24 cellular contexts compared by ENCODE assay signal in the genomic region with DNA sequence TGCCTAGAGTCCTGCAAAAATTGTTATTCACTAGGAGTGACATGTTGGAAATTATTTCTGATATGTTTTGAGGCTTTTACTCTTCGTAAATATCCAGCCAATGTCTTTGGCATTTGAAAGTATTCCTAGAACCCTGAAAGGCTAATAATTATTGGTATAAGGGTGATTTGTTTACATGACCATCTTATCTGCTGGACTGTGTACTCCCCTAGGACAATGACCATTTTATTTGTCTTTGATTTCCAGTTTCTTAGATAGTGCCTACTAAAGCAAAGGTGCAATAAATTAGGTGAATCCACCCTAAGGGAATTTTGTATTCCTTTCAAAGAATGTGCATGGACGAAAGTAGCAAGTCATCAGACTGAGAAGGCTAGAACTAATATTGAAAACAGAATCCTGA.
DNase-seq lines count a peak whose midpoint lies in the region; ATAC-seq, FAIRE-seq and TF ChIP-seq lines count a peak whose summit lies in the region.
"Had no signal": no experiment of that assay in that cellular context is flagged by ENCODE, and none has a peak within 500 bp of the region (broad histone marks: within the 10 kb centered on the region; RNA-seq: fewer than 3 reads in every experiment).

No MANE protein-coding gene starts in this region.

- peaks cover 0 to 4% (median 2%) of the 10 kb centered on the region in 4 donors for H3K9me3 ChIP-seq in liver (ENCODE audit: control insufficient read depth in 4 of 4, low read length in 3 of 4)
- peaks cover 29% of the 10 kb centered on the region for H3K9me3 ChIP-seq in HepG2 (ENCODE audit: low read length)
- no peaks in the 10 kb centered on the region for H3K9me3 ChIP-seq in hepatocyte (ENCODE audit: low read depth)
- no peaks in the 10 kb centered on the region for H3K9me3 ChIP-seq in parathyroid adenoma (ENCODE audit: control insufficient read depth, low read length)
- H3K9me3 ChIP-seq in CD4-positive, alpha-beta T cell (ENCODE audit: control insufficient read depth, low read length) = no peaks in the 10 kb centered on the region
- H3K9me3 ChIP-seq: A549, HAP-1 had no signal

- H3K4me1 ChIP-seq in liver (ENCODE audit: control insufficient read depth in 4 of 4, insufficient read depth in 4 of 4, low read length in 3 of 4) = peaks cover 0 to 1% (median 0%) of the 10 kb centered on the region in 4 donors
- no peaks in the 10 kb centered on the region for H3K4me1 ChIP-seq in HepG2 (ENCODE audit: insufficient read depth, low read length)
- peaks cover 5% of the 10 kb centered on the region for H3K4me1 ChIP-seq in hepatocyte (ENCODE audit: insufficient read depth)
- H3K4me1 ChIP-seq in parathyroid adenoma = no peaks in the 10 kb centered on the region
- H3K4me1 ChIP-seq: A549, BLaER1 had no signal

- no peak for DNase-seq in HepG2 (ENCODE audit: low spot score)
- DNase-seq in hepatocyte (ENCODE audit: low spot score) = no peak
- DNase-seq in occipital lobe (lab: John Stamatoyannopoulos, UW) = no peak
- DNase-seq in CD4-positive, alpha-beta T cell = no peak
- DNase-seq: 8988T; CD4-positive, CD25-positive, alpha-beta regulatory T cell; CD8-positive, alpha-beta memory T cell; DMS 273 treated with DMSO at 0.1 percent for 48 hours; DMS79; EL; GDM1; GOT3; HFFc6 had no signal

- H3K79me2 ChIP-seq in HepG2 (ENCODE audit: insufficient read depth, low read length) (no peaks in the 10 kb centered on the region), hepatocyte (no peaks in the 10 kb centered on the region), parathyroid adenoma (no peaks in the 10 kb centered on the region)

- no peak for FAIRE-seq in HepG2 (lab: Jason Lieb, UNC)
- FAIRE-seq: A549, D721Med, GM12878, GM19239, H54 had no signal

- H3K27ac ChIP-seq in liver (ENCODE audit: low read depth in 1 of 2, low read length in 2 of 2) (no peak overlapping the region), HepG2 (ENCODE audit: extremely low read length, insufficient read depth, low read length) (no peak overlapping the region), hepatocyte (no peak overlapping the region), parathyroid adenoma (no peak overlapping the region)
- H3K27ac ChIP-seq in CD4-positive, alpha-beta T cell (ENCODE audit: low read depth, low read length) = no peak overlapping the region
- H3K27ac ChIP-seq: A549, BLaER1, C4-2B had no signal

- TF ChIP-seq RAD21 in liver (IDR thresholded peaks at IDR 0.05) (no peak), HepG2 (CRISPR knock-in tag; IDR thresholded peaks at IDR 0.05) (no peak)

- no peaks in the 10 kb centered on the region for H3K27me3 ChIP-seq in liver (ENCODE audit: control insufficient read depth in 4 of 4, insufficient read depth in 4 of 4, low read length in 3 of 4)
- no peaks in the 10 kb centered on the region for H3K27me3 ChIP-seq in HepG2 (ENCODE audit: control insufficient read depth in 1 of 2, insufficient read depth in 2 of 2, low read length in 2 of 2)
- H3K27me3 ChIP-seq in hepatocyte = no peaks in the 10 kb centered on the region
- H3K27me3 ChIP-seq in parathyroid adenoma (ENCODE audit: control insufficient read depth, insufficient read depth, low read length) = no peaks in the 10 kb centered on the region
- no peaks in the 10 kb centered on the region for H3K27me3 ChIP-seq in CD4-positive, alpha-beta T cell (ENCODE audit: control insufficient read depth, insufficient read depth, low read length)
- H3K27me3 ChIP-seq: BLaER1 had no signal

- TF ChIP-seq CTCF in liver (IDR thresholded peaks at IDR 0.05; ENCODE audit: low read depth, low read length, missing input control) (no peak), HepG2 (CRISPR knock-in tag; IDR thresholded peaks at IDR 0.05) (no peak), hepatocyte (IDR thresholded peaks at IDR 0.05; ENCODE audit: poor library complexity) (no peak), parathyroid adenoma (IDR thresholded peaks at IDR 0.05) (no peak)
- TF ChIP-seq CTCF in CD4-positive, alpha-beta T cell (IDR thresholded peaks at IDR 0.05) = no peak

- H4K20me1 ChIP-seq in HepG2 (ENCODE audit: insufficient read depth, low read length) (no peaks in the 10 kb centered on the region), hepatocyte (ENCODE audit: insufficient read depth, poor library complexity, severe bottlenecking) (no peaks in the 10 kb centered on the region)
- H4K20me1 ChIP-seq: BLaER1 had no signal

- H2AFZ ChIP-seq in HepG2 (ENCODE audit: low read length) = no peak overlapping the region
- no peak overlapping the region for H2AFZ ChIP-seq in hepatocyte
- no peak overlapping the region for H2AFZ ChIP-seq in parathyroid adenoma

- no TSS peak for BruUV-seq in HepG2 (replicated peaks; lab: Mats Ljungman, UMichigan)

- no peaks in the 10 kb centered on the region for H3K36me3 Mint-ChIP-seq in CD4-positive, alpha-beta T cell (ENCODE audit: low read depth)
- H3K36me3 Mint-ChIP-seq: CD4-positive, CD25-positive, alpha-beta regulatory T cell had no signal

- H3K27ac Mint-ChIP-seq in CD4-positive, alpha-beta T cell = no peak overlapping the region
- H3K27ac Mint-ChIP-seq: B cell; CD4-positive, CD25-positive, alpha-beta regulatory T cell; HFFc6 had no signal

- CTCF ChIA-PET in HepG2 (lab: Yijun Ruan, JAX; ENCODE audit: low intra/inter-chr PET ratio, low total read pairs) = no interaction called here
- CTCF ChIA-PET in CD4-positive, alpha-beta T cell (lab: Charles Lee) = no interaction called here

- intact Hi-C loops in HepG2 (cut with micrococcal nuclease; ENCODE audit: unreplicated experiment) = no loop called here
- intact Hi-C loops in CD4-positive, alpha-beta T cell (cut with DNase I, micrococcal nuclease) = no loop called here

- H3K9me3 Mint-ChIP-seq in CD4-positive, alpha-beta T cell = peaks cover 2% of the 10 kb centered on the region

- ATAC-seq in HepG2 = no peak
- ATAC-seq in CD4-positive, alpha-beta T cell (ENCODE audit: poor library complexity) = no peak
- ATAC-seq: A549, GM12878 had no signal

- no peaks in the 10 kb centered on the region for H3K4me1 Mint-ChIP-seq in CD4-positive, alpha-beta T cell (ENCODE audit: low read depth)
- H3K4me1 Mint-ChIP-seq: B cell; CD4-positive, CD25-positive, alpha-beta regulatory T cell had no signal

- H3K4me3 ChIP-seq in liver (ENCODE audit: low read depth in 1 of 3, low read length in 3 of 3) (no peak overlapping the region), HepG2 (replicated peaks in 1 of 3; ENCODE audit: insufficient read depth in 1 of 3, low read depth in 2 of 3, low read length in 3 of 3) (no peak overlapping the region), hepatocyte (no peak overlapping the region), parathyroid adenoma (ENCODE audit: low read depth, low read length) (no peak overlapping the region)
- H3K4me3 ChIP-seq: A549, BLaER1, GM12878, HAP-1 had no signal

- no peak for TF ChIP-seq POLR2A in HepG2 (IDR thresholded peaks at IDR 0.05; ENCODE audit: insufficient read depth in 1 of 2, low read depth in 2 of 2, low read length in 2 of 2)

- in situ Hi-C loops in HepG2 (cut with HindIII; ENCODE audit: extremely low pct_ligation_motif_present, low pct_unique_long_range_greater_than_20kb) = no loop called here

- 41% methylated on average over 2 of the region's 2 CpGs for WGBS in liver
- 2% methylated on average over 2 of the region's 2 CpGs for WGBS in HepG2 (ENCODE audit: low lambda C conversion rate)
- WGBS in hepatocyte (ENCODE audit: low lambda C conversion rate, missing lambda C conversion rate) = 41% methylated on average over 2 of the region's 2 CpGs

- POLR2A ChIA-PET in HepG2 (lab: Yijun Ruan, JAX) = no interaction called here
- POLR2A ChIA-PET in CD4-positive, alpha-beta T cell (lab: Charles Lee) = no interaction called here

- TF ChIP-seq EP300 in HepG2 (IDR thresholded peaks at IDR 0.05; ENCODE audit: low read depth in 2 of 2, low read length in 2 of 2) (no peak), HepG2 (CRISPR knock-in tag; IDR thresholded peaks at IDR 0.05; ENCODE audit: borderline replicate concordance) (no peak)

- H3K36me3 ChIP-seq in liver (ENCODE audit: control insufficient read depth in 4 of 4, insufficient read depth in 3 of 4, low read depth in 1 of 4, low read length in 3 of 4) (no peaks in the 10 kb centered on the region), HepG2 (replicated peaks in 1 of 2; ENCODE audit: control insufficient read depth in 1 of 2, insufficient read depth in 2 of 2, low read length in 2 of 2) (no peaks in the 10 kb centered on the region), hepatocyte (replicated peaks; ENCODE audit: insufficient read depth, low read depth) (no peaks in the 10 kb centered on the region), parathyroid adenoma (ENCODE audit: control insufficient read depth, insufficient read depth, low read length) (no peaks in the 10 kb centered on the region)
- H3K36me3 ChIP-seq: BLaER1, HAP-1 had no signal

- H3K4me3 Mint-ChIP-seq in CD4-positive, alpha-beta T cell = no peak overlapping the region
- H3K4me3 Mint-ChIP-seq: B cell; CD4-positive, CD25-positive, alpha-beta regulatory T cell; CD8-positive, alpha-beta memory T cell; HFFc6 had no signal

- H3K4me2 ChIP-seq in HepG2 (ENCODE audit: low read depth, low read length) (no peak overlapping the region), hepatocyte (peak overlapping the region; percentile 22), parathyroid adenoma (ENCODE audit: low read length) (peak overlapping the region; percentile 28)
- H3K4me2 ChIP-seq: A549, BLaER1 had no signal

- peaks cover 5% of the 10 kb centered on the region for H3K27me3 Mint-ChIP-seq in CD4-positive, alpha-beta T cell
- H3K27me3 Mint-ChIP-seq: CD4-positive, CD25-positive, alpha-beta regulatory T cell had no signal

- H3K9me2 ChIP-seq in hepatocyte (replicated peaks; ENCODE audit: insufficient read depth) = no peaks in the 10 kb centered on the region

- H3K9ac ChIP-seq in liver (ENCODE audit: low read depth in 1 of 2, low read length in 2 of 2) (no peak overlapping the region), HepG2 (ENCODE audit: insufficient read depth, low read depth, low read length) (no peak overlapping the region), parathyroid adenoma (no peak overlapping the region)
- H3K9ac ChIP-seq: BLaER1 had no signal

TF ChIP-seq in HepG2, 621 proteins besides CTCF, POLR2A, EP300 and RAD21 (continues in another document):
- TF ChIP-seq, protein P1, sequence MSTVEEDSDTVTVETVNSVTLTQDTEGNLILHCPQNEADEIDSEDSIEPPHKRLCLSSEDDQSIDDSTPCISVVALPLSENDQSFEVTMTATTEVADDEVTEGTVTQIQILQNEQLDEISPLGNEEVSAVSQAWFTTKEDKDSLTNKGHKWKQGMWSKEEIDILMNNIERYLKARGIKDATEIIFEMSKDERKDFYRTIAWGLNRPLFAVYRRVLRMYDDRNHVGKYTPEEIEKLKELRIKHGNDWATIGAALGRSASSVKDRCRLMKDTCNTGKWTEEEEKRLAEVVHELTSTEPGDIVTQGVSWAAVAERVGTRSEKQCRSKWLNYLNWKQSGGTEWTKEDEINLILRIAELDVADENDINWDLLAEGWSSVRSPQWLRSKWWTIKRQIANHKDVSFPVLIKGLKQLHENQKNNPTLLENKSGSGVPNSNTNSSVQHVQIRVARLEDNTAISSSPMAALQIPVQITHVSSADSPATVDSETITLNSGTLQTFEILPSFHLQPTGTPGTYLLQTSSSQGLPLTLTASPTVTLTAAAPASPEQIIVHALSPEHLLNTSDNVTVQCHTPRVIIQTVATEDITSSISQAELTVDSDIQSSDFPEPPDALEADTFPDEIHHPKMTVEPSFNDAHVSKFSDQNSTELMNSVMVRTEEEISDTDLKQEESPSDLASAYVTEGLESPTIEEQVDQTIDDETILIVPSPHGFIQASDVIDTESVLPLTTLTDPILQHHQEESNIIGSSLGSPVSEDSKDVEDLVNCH (CRISPR knock-in tag; IDR thresholded peaks at IDR 0.05) = no peak
